In the genomic region with DNA sequence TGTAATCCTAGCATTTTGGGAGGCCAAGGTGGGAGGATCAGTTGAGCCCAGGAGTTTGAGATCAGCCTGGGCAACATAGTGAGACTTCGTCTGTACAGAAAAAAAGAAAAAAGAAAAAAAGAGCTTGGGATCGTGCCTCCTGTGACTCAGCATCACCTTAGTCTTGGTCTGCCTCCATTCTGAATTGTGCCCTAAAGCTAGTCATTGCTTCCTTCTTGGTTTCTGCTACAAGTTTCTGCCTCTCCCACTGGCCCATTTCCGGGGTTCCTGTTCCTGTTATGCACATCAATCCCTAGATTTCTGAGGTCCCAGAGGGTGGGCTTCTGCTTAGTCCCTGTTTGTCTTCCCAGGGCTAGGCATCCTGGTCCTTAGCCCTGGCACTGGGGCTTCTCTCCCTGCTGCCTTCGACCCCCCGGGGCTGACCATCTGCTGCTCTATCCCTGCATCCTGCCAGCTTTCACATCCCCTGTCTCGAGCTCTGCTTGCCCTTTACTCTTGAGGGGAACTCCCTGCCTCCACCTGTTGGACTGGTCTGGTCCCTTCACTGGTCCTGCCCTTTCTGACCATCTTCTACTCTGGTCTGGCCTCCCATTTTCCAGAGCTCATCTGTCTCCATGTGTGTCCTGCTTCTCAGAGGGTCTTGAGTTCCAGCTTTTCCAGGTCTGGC, we compare ENCODE assay signal across 24 cellular contexts.
A peak's percentile ranks its signal among the peaks of the same experiment; 100 is the strongest.
DNase-seq lines count a peak whose midpoint lies in the region; ATAC-seq, FAIRE-seq and TF ChIP-seq lines count a peak whose summit lies in the region.
"Had no signal": no experiment of that assay in that cellular context is flagged by ENCODE, and none has a peak within 500 bp of the region (broad histone marks: within the 10 kb centered on the region; RNA-seq: fewer than 3 reads in every experiment).

No MANE protein-coding gene starts in this region.

- H3K27me3 ChIP-seq in GM23338 (ENCODE audit: insufficient read depth) (no peaks in the 10 kb centered on the region), GM12878 (replicated peaks in 1 of 2; ENCODE audit: control insufficient read depth in 2 of 2, insufficient read depth in 2 of 2, low read length in 1 of 2) (no peaks in the 10 kb centered on the region), mesendoderm (ENCODE audit: insufficient read depth, low read length, poor library complexity) (no peaks in the 10 kb centered on the region)
- H3K27me3 ChIP-seq: SJCRH30 had no signal

- SMC1A ChIA-PET in GM12878 (lab: Charles Lee; ENCODE audit: uncharacterized antibody, unreplicated experiment): interaction anchor here (1.0 to 2.2 kb wide), 13 partner anchors 9 to 568 kb away, joined by 3 to 9 read pairs (median 4); no protein-coding TSS in a partner anchor

- no peak for TF ChIP-seq RAD21 in GM12878 (IDR thresholded peaks at IDR 0.05; ENCODE audit: insufficient read depth, low read depth, low read length)

- H3K27ac ChIP-seq in GM23338 (ENCODE audit: low read depth) (no peak overlapping the region), GM12878 (ENCODE audit: control insufficient read depth, insufficient read depth) (no peak overlapping the region), mesendoderm (ENCODE audit: low read depth, low read length) (no peak overlapping the region)
- H3K27ac ChIP-seq: SJCRH30 had no signal

- CTCF ChIA-PET in GM12878 (lab: Yijun Ruan, JAX): interaction anchor here (1.0 to 1.9 kb wide), 5 partner anchors 9 to 39 kb away, joined by 3 to 10 read pairs (median 8); no protein-coding TSS in a partner anchor

- H3K4me2 ChIP-seq in GM23338 (no peak overlapping the region), GM12878 (ENCODE audit: control insufficient read depth, insufficient read depth) (no peak overlapping the region), mesendoderm (ENCODE audit: low read length) (no peak overlapping the region)

- no peak overlapping the region for H2BK5ac ChIP-seq in mesendoderm (ENCODE audit: low read length)

- H3K36me3 ChIP-seq in GM23338 (ENCODE audit: insufficient read depth) (no peaks in the 10 kb centered on the region), GM12878 (ENCODE audit: control insufficient read depth in 2 of 2, insufficient read depth in 2 of 2, low read length in 1 of 2) (no peaks in the 10 kb centered on the region), mesendoderm (ENCODE audit: control insufficient read depth, insufficient read depth, low read length) (no peaks in the 10 kb centered on the region)
- H3K36me3 ChIP-seq: HAP-1, SJCRH30 had no signal

- peaks cover 3% of the 10 kb centered on the region for H3K27me3 Mint-ChIP-seq in GM23338 (ENCODE audit: insufficient read depth, low read depth, poor library complexity)
- H3K27me3 Mint-ChIP-seq: T-helper 17 cell had no signal

- no peak overlapping the region for H3K4me3 Mint-ChIP-seq in GM23338
- H3K4me3 Mint-ChIP-seq: CD4-positive, CD25-positive, alpha-beta regulatory T cell; T-helper 17 cell had no signal

- POLR2A ChIA-PET in GM12878 (lab: Charles Lee): interaction anchor here (0.7 to 1.8 kb wide), 5 partner anchors 9 to 35 kb away, joined by 3 to 5 read pairs (median 4); no protein-coding TSS in a partner anchor

- no peak overlapping the region for H3K18ac ChIP-seq in mesendoderm (ENCODE audit: low read length)

- no peak overlapping the region for H4K5ac ChIP-seq in mesendoderm (ENCODE audit: low read length)

- TF ChIP-seq CTCF in GM23338 (conservative IDR thresholded peaks at IDR 0.05; ENCODE audit: low read depth in 2 of 2): peak in 1 of 2 experiments; percentile 14; a peak in 1 of 4 replicates
- no peak for TF ChIP-seq CTCF in GM12878 (IDR thresholded peaks at IDR 0.05 in 2 of 3, conservative IDR thresholded peaks at IDR 0.05 in 1 of 3; ENCODE audit: control insufficient read depth in 2 of 3, extremely low read depth in 1 of 3, insufficient read depth in 1 of 3, low read depth in 3 of 3, low read length in 3 of 3)

- intact Hi-C loops in GM12878 (cut with micrococcal nuclease; ENCODE audit: unreplicated experiment): no loop called here
- intact Hi-C loops in Right ventricle myocardium inferior (cut with DNase I): no loop called here

- no peaks in the 10 kb centered on the region for H3K36me3 Mint-ChIP-seq in GM23338 (ENCODE audit: low read depth)

- no peaks in the 10 kb centered on the region for H3K4me1 Mint-ChIP-seq in GM23338

- H3K56ac ChIP-seq in mesendoderm (ENCODE audit: low read length): no peak overlapping the region

- no peaks in the 10 kb centered on the region for H3K79me1 ChIP-seq in mesendoderm (ENCODE audit: low read length)

- H4K8ac ChIP-seq in mesendoderm (ENCODE audit: low read depth, low read length): no peak overlapping the region

- TF ChIP-seq POLR2A in GM12878 (IDR thresholded peaks at IDR 0.05; ENCODE audit: low read depth, low read length) (no peak), GM12892 (IDR thresholded peaks at IDR 0.05; ENCODE audit: low read depth, low read length) (no peak)

- RAD21 ChIA-PET in GM12878 (lab: Charles Lee; ENCODE audit: unreplicated experiment): interaction anchor here (0.8 to 1.1 kb wide), 4 partner anchors 35 to 395 kb away, joined by 3 to 11 read pairs (median 4); no protein-coding TSS in a partner anchor

- no peak overlapping the region for H2AK5ac ChIP-seq in mesendoderm (ENCODE audit: low read length)

- H3K4me1 ChIP-seq in GM23338 (ENCODE audit: insufficient read depth) (no peaks in the 10 kb centered on the region), GM12878 (ENCODE audit: control insufficient read depth, insufficient read depth, low read length) (no peaks in the 10 kb centered on the region), mesendoderm (ENCODE audit: control insufficient read depth, low read depth, low read length) (no peaks in the 10 kb centered on the region)
- H3K4me1 ChIP-seq: HAP-1, SJCRH30 had no signal

- no peak overlapping the region for H2BK15ac ChIP-seq in mesendoderm (replicated peaks; ENCODE audit: low read depth)

- BruUV-seq in GM12878 (replicated peaks; lab: Mats Ljungman, UMichigan): no TSS peak

- no peak overlapping the region for H3K9ac ChIP-seq in GM12878 (ENCODE audit: control insufficient read depth, insufficient read depth, low read length)
- H3K9ac ChIP-seq in mesendoderm (ENCODE audit: low read length): no peak overlapping the region

- 7% methylated on average over 6 of the region's 6 CpGs for WGBS in GM12878 (ENCODE audit: insufficient coverage, insufficient replicate concordance, low lambda C conversion rate, missing lambda C conversion rate)
- WGBS in mesendoderm (ENCODE audit: extremely low coverage, insufficient coverage, low lambda C conversion rate): no CpG with 5 or more reads among the region's 6 CpGs

- no peaks in the 10 kb centered on the region; the same call in 2 of the 3 replicates for H3K9me3 ChIP-seq in GM12878 (replicated peaks; ENCODE audit: control insufficient read depth, insufficient read depth, low read length)
- H3K9me3 ChIP-seq: HAP-1, SJCRH30 had no signal

- H3K4ac ChIP-seq in mesendoderm (ENCODE audit: low read depth, low read length): no peak overlapping the region

- no peak overlapping the region for H3K27ac Mint-ChIP-seq in GM23338
- H3K27ac Mint-ChIP-seq: CD4-positive, CD25-positive, alpha-beta regulatory T cell; T-helper 17 cell had no signal

- no peaks in the 10 kb centered on the region for H4K20me1 ChIP-seq in GM23338 (replicated peaks; ENCODE audit: insufficient read depth)
- no peaks in the 10 kb centered on the region for H4K20me1 ChIP-seq in GM12878 (ENCODE audit: control insufficient read depth, insufficient read depth)

- no peaks in the 10 kb centered on the region for H3K9me2 ChIP-seq in GM23338 (ENCODE audit: insufficient read depth)

- no peak overlapping the region for H3K23ac ChIP-seq in mesendoderm (ENCODE audit: low read length)

- FAIRE-seq in GM12878 (lab: Jason Lieb, UNC) (no peak), GM12892 (lab: Jason Lieb, UNC) (no peak)
- FAIRE-seq: G401.6, GM12891, GM19239 had no signal

- in situ Hi-C loops in GM12878 (cut with MboI): no loop called here

- DNase-seq in GM23338 (ENCODE audit: low spot score) (peak; percentile 21), GM12878 (ENCODE audit: low read depth, low spot score) (no peak), mesendoderm (peak; percentile 29), GM12892 (ENCODE audit: insufficient read length) (no peak), Right ventricle myocardium inferior (ENCODE audit: missing footprints) (no peak)
- DNase-seq: ACHN; Calu3; CD4-positive, CD25-positive, alpha-beta regulatory T cell; DND-41; KG1; NCI-H1092; NCI-H2081 treated with DMSO at 0.1 percent for 48 hours; NCI-H226; NCI-H526 treated with DMSO at 0.1 percent for 48 hours; NK-92 treated with Interleukin-12 subunit alpha and Interleukin-12 subunit beta, amount 100 ng/mL, for 24 hours; OCI-M1; T-helper 17 cell had no signal

- no peak overlapping the region for H2BK120ac ChIP-seq in mesendoderm (ENCODE audit: low read depth, low read length)

- no peak; the same call in 2 of the 3 replicates for ATAC-seq in GM23338
- peak; percentile 56 for ATAC-seq in HG03439 (IDR thresholded peaks at IDR 0.05; ENCODE audit: unreplicated experiment)
- ATAC-seq in GM12878: peak; percentile 79
- ATAC-seq in Right ventricle myocardium inferior: no peak
- ATAC-seq in GM18873 (IDR thresholded peaks at IDR 0.05; ENCODE audit: low FRiP score, unreplicated experiment): no peak
- ATAC-seq: T-helper 17 cell had no signal

- H3K79me2 ChIP-seq in GM23338 (replicated peaks; ENCODE audit: insufficient read depth) (no peaks in the 10 kb centered on the region), GM12878 (ENCODE audit: control insufficient read depth, insufficient read depth, low read length) (no peaks in the 10 kb centered on the region), mesendoderm (ENCODE audit: control insufficient read depth, insufficient read depth, low read length) (no peaks in the 10 kb centered on the region)

- H3K4me3 ChIP-seq in GM23338 (no peak overlapping the region), GM12878 (no peak overlapping the region), mesendoderm (ENCODE audit: low read length) (no peak overlapping the region)
- H3K4me3 ChIP-seq: HAP-1, SJCRH30 had no signal

- H3F3A ChIP-seq in GM23338 (replicated peaks; ENCODE audit: low read depth): no peaks in the 10 kb centered on the region

- H2AFZ ChIP-seq in GM23338: no peak overlapping the region
- H2AFZ ChIP-seq in GM12878 (ENCODE audit: control insufficient read depth, low read depth, low read length): no peak overlapping the region

- H3K9me3 Mint-ChIP-seq in GM23338: no peaks in the 10 kb centered on the region

- no peak for TF ChIP-seq EP300 in GM12878 (IDR thresholded peaks at IDR 0.05; ENCODE audit: borderline replicate concordance in 1 of 2, control insufficient read depth in 1 of 2, low read depth in 2 of 2, low read length in 2 of 2)

TF ChIP-seq in GM23338, 12 proteins besides CTCF, POLR2A, EP300 and RAD21:
- TF ChIP-seq CREB1 (CRISPR knock-in tag; IDR thresholded peaks at IDR 0.05; ENCODE audit: low read depth): no peak

TF ChIP-seq in GM12878, 131 proteins besides CTCF, POLR2A, EP300 and RAD21:
- TF ChIP-seq PAX5 (IDR thresholded peaks at IDR 0.05; ENCODE audit: borderline replicate concordance, low read depth, low read length) (no peak), ETV6 (conservative IDR thresholded peaks at IDR 0.05 in 1 of 2, IDR thresholded peaks at IDR 0.05 in 1 of 2; ENCODE audit: borderline replicate concordance in 1 of 2, low read depth in 1 of 2) (no peak)
TF ChIP-seq in GM12878: peak in this region for 0.

Comparison
In these comparisons a context has a peak if more than half of its experiments do, and no peak if none do; other contexts are left out.
1. ATAC-seq: peak in HG03439 (single experiment) and GM12878 (single experiment); none in GM23338 (single experiment), Right ventricle myocardium inferior (single experiment) and GM18873 (single experiment).
2. DNase-seq: peak in GM23338 (single experiment) and mesendoderm (single experiment); none in GM12878 (single experiment), GM12892 (single experiment) and Right ventricle myocardium inferior (single experiment).